Comparison of ENCODE assay signal across 8 cellular contexts in the genomic region with DNA sequence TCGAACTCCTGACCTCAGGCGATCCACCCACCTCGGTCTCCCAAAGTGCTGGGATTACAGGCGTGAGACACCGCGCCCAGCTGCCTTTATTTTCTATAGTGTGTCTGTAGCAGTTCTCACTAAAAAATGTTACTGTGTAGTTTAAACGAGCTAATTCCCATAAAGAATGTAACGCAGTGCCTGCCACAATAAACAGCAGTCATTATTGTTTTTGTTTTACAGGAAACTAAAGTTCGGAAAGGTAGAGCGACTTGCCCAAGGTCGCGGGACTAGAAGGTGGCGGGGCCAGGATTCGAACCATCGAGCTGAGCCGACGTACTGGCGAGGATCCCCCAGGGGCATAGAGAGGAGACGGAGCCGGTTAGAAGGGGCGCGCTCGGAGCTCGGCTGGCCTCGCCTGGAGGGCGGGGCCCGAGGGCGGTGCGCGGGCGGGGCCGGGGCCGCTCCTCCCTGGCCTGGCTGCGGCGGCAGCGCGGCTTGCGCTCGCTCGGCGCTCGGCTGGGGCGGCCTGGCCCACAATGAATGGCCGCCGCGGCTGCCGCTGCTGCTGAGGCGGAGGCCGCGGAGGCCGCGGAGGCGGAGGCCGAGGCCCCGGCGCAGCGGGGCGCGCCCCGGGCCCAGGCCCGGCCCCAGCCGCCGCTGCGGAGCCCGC. TPM values are rescaled to one million over a fixed set of nuclear protein-coding genes. Genes with fewer than 3 reads are reported as not detected.
DNase-seq lines count a peak whose midpoint lies in the region; ATAC-seq, FAIRE-seq and TF ChIP-seq lines count a peak whose summit lies in the region.

A gene (plus strand): TSS at position 493 of the 652 bp plus-strand sequence. CDS start 16,944 bp downstream, outside the sequence.

- DNase-seq in EL (peak; percentile 90), HCT116 (ENCODE audit: low read depth, low spot score) (peak; percentile 89), NCI-H1048 (lab: John Stamatoyannopoulos, UW) (peak; percentile 73), head of caudate nucleus (peak; percentile 75 to 97 (median 93)), pancreas (peak; percentile 85 to 96 (median 92)), thyroid gland (peak; percentile 87 to 90)
- peak; percentile 97 for DNase-seq in activated naive CD8-positive, alpha-beta T cell treated with anti-CD3 and anti-CD28 coated beads for 36 hours

- peak within 1 kb of the TSS; percentile 96 for H3K27ac Mint-ChIP-seq in activated naive CD8-positive, alpha-beta T cell treated with anti-CD3 and anti-CD28 coated beads for 36 hours

- no peaks in the 10 kb centered on the region for H3K27me3 ChIP-seq in HCT116 (ENCODE audit: insufficient read depth, low read length)
- no peaks in the 10 kb centered on the region for H3K27me3 ChIP-seq in SU-DHL-6 (ENCODE audit: low read length)
- H3K27me3 ChIP-seq in pancreas, result no peaks in the 10 kb centered on the region
- no peaks in the 10 kb centered on the region for H3K27me3 ChIP-seq in thyroid gland

- H3K4me1 Mint-ChIP-seq in activated naive CD8-positive, alpha-beta T cell treated with anti-CD3 and anti-CD28 coated beads for 36 hours, result peaks cover 48% of the 10 kb centered on the region

- no peak for TF ChIP-seq CTCF in HCT116 (IDR thresholded peaks at IDR 0.05 in 2 of 3, conservative IDR thresholded peaks at IDR 0.05 in 1 of 3; ENCODE audit: borderline replicate concordance in 1 of 3, insufficient read depth in 1 of 3, low read depth in 2 of 3, low read length in 2 of 3)
- TF ChIP-seq CTCF in SU-DHL-6 (IDR thresholded peaks at IDR 0.05; ENCODE audit: insufficient read depth, low read length, poor library complexity, severe bottlenecking), result no peak
- TF ChIP-seq CTCF in pancreas (IDR thresholded peaks at IDR 0.05), result no peak
- TF ChIP-seq CTCF in thyroid gland (IDR thresholded peaks at IDR 0.05), result no peak

- peaks cover 18% of the 10 kb centered on the region for H3K36me3 Mint-ChIP-seq in activated naive CD8-positive, alpha-beta T cell treated with anti-CD3 and anti-CD28 coated beads for 36 hours

- POLR2A ChIA-PET in HCT116 (lab: Charles Lee), result interaction anchor here (0.8 to 1.8 kb wide), 4 partner anchors 35 to 152 kb away, joined by 3 to 16 read pairs (median 5); no protein-coding TSS in a partner anchor

- no peak for FAIRE-seq in pancreas (lab: Jason Lieb, UNC)

- CTCF ChIA-PET in HCT116 (lab: Charles Lee), result interaction anchor here (1.0 to 2.2 kb wide), 7 partner anchors 17 to 153 kb away, joined by 3 to 9 read pairs (median 4); no protein-coding TSS in a partner anchor

- H3K27me3 Mint-ChIP-seq in activated naive CD8-positive, alpha-beta T cell treated with anti-CD3 and anti-CD28 coated beads for 36 hours, result no peaks in the 10 kb centered on the region

- H4K20me1 ChIP-seq in HCT116 (ENCODE audit: insufficient read depth) (peaks cover 21% of the 10 kb centered on the region; the same call in 1 of the 2 replicates), SU-DHL-6 (ENCODE audit: low read depth, low read length) (no peaks in the 10 kb centered on the region)

- TF ChIP-seq RAD21 in HCT116 (IDR thresholded peaks at IDR 0.05; ENCODE audit: low read depth), result no peak

- no TSS peak for BruUV-seq in HCT116 (replicated peaks; lab: Mats Ljungman, UMichigan)

- peak within 1 kb of the TSS; percentile 99 for H3K9ac ChIP-seq in HCT116 (ENCODE audit: low read length)
- peak within 1 kb of the TSS; percentile 91 for H3K9ac ChIP-seq in SU-DHL-6 (ENCODE audit: low read length)

- H3F3A ChIP-seq in SU-DHL-6 (ENCODE audit: insufficient read depth), result peaks cover 8% of the 10 kb centered on the region

- H3K4me3 ChIP-seq in HCT116 (replicated peaks in 1 of 2; ENCODE audit: low read depth in 1 of 2, low read length in 2 of 2), result peak within 1 kb of the TSS; percentile 97 to 98
- H3K4me3 ChIP-seq in SU-DHL-6 (ENCODE audit: insufficient read depth, low read length, poor library complexity, severe bottlenecking), result peak within 1 kb of the TSS; percentile 100
- H3K4me3 ChIP-seq in pancreas, result peak within 1 kb of the TSS; percentile 74 to 99 (median 98)
- peak within 1 kb of the TSS; percentile 70 to 97 (median 89) for H3K4me3 ChIP-seq in thyroid gland (replicated peaks in 1 of 3)

- RAD21 ChIA-PET in HCT116 (lab: Charles Lee; ENCODE audit: low non-redundant PET in 1 of 2, low total read pairs in 2 of 2, uncharacterized antibody in 2 of 2, unreplicated experiment in 2 of 2), result interaction anchor here in 1 of 2 experiments (0.7 to 0.8 kb wide), 2 partner anchors 28 to 150 kb away, joined by 3 to 6 read pairs; no protein-coding TSS in a partner anchor

- H3K79me2 ChIP-seq in HCT116 (ENCODE audit: insufficient read depth, low read length) (peaks cover 85% of the 10 kb centered on the region), SU-DHL-6 (ENCODE audit: insufficient read depth, low read length) (peaks cover 56% of the 10 kb centered on the region)

- TF ChIP-seq POLR2A in HCT116 (IDR thresholded peaks at IDR 0.05; ENCODE audit: borderline replicate concordance, extremely low read depth, insufficient read depth, insufficient read length), result no peak
- peak in 1 of 2 donors; percentile 62 for TF ChIP-seq POLR2A in thyroid gland (IDR thresholded peaks at IDR 0.05)

- H3K36me3 ChIP-seq in HCT116 (ENCODE audit: control insufficient read depth in 1 of 2, insufficient read depth in 2 of 2, low read length in 2 of 2), result peaks cover 10 to 36% of the 10 kb centered on the region in 2 experiments; a peak in 3 of 4 replicates
- 0 out of 2 replicates have a peak, but pooled peaks cover 2% of the 10 kb centered on the region for H3K36me3 ChIP-seq in SU-DHL-6 (ENCODE audit: low read length)
- H3K36me3 ChIP-seq in pancreas, result peaks cover 0 to 5% (median 0%) of the 10 kb centered on the region in 3 donors
- H3K36me3 ChIP-seq in thyroid gland, result peaks cover 6 to 7% of the 10 kb centered on the region in 2 donors

- peak within 1 kb of the TSS; percentile 100 for H3K27ac ChIP-seq in HCT116 (ENCODE audit: low read depth, low read length)
- peak within 1 kb of the TSS; percentile 79 for H3K27ac ChIP-seq in SU-DHL-6 (ENCODE audit: low read depth, low read length)
- peak within 1 kb of the TSS in 3 of 4 donors; percentile 48 to 68 (median 68) for H3K27ac ChIP-seq in pancreas
- H3K27ac ChIP-seq in thyroid gland, result peak within 1 kb of the TSS; percentile 38 to 74 (median 68)

- no peaks in the 10 kb centered on the region for H3K9me2 ChIP-seq in HCT116 (ENCODE audit: insufficient read depth)
- H3K9me2 ChIP-seq in SU-DHL-6 (replicated peaks; ENCODE audit: insufficient read depth, low read length), result no peaks in the 10 kb centered on the region

- intact Hi-C loops in HCT116 (cut with micrococcal nuclease), result loop anchor here (2.0 to 5.0 kb wide), 2 partner anchors 33 to 144 kb away; a partner anchor contains a TSS
- intact Hi-C loops in head of caudate nucleus (cut with DNase I), result loop anchor here (2.0 kb wide), 1 partner anchor 33 kb away; a partner anchor contains a TSS
- intact Hi-C loops in pancreas (cut with DNase I), result no loop called here
- intact Hi-C loops in thyroid gland (cut with DNase I), result no loop called here

- H3K4me2 ChIP-seq in HCT116 (ENCODE audit: low read length) (peak within 1 kb of the TSS; percentile 91), SU-DHL-6 (ENCODE audit: low read depth, low read length, poor library complexity, severe bottlenecking) (peak within 1 kb of the TSS; percentile 74)

- no peaks in the 10 kb centered on the region for H3K9me3 Mint-ChIP-seq in activated naive CD8-positive, alpha-beta T cell treated with anti-CD3 and anti-CD28 coated beads for 36 hours

- H2AFZ ChIP-seq in HCT116 (ENCODE audit: low read depth, low read length, poor library complexity, severe bottlenecking) (no peak within 1 kb of the TSS), SU-DHL-6 (ENCODE audit: low read depth, low read length, severe bottlenecking) (peak within 1 kb of the TSS; percentile 77)

- H3K4me1 ChIP-seq in HCT116 (ENCODE audit: control insufficient read depth in 1 of 2, insufficient read depth in 2 of 2, low read length in 2 of 2) (peaks cover 21 to 43% of the 10 kb centered on the region in 2 experiments; a peak in 3 of 4 replicates), pancreas (peaks cover 4 to 18% (median 4%) of the 10 kb centered on the region in 3 donors), thyroid gland (peaks cover 33% of the 10 kb centered on the region in 2 donors)

- peak within 1 kb of the TSS; percentile 97 for H3K4me3 Mint-ChIP-seq in activated naive CD8-positive, alpha-beta T cell treated with anti-CD3 and anti-CD28 coated beads for 36 hours

- 3 to 5% methylated on average over 44 to 65 of the region's 65 CpGs for WGBS in pancreas, 2 donors
- 4 to 9% methylated on average over 20 to 26 of the region's 65 CpGs for WGBS in thyroid gland, 2 donors

- H3K9me3 ChIP-seq in HCT116 (ENCODE audit: control insufficient read depth in 1 of 2, insufficient read depth in 1 of 2, low read depth in 1 of 2, low read length in 2 of 2), result no peaks in the 10 kb centered on the region
- no peaks in the 10 kb centered on the region for H3K9me3 ChIP-seq in SU-DHL-6 (ENCODE audit: insufficient read depth, low read length)
- no peaks in the 10 kb centered on the region for H3K9me3 ChIP-seq in pancreas
- no peaks in the 10 kb centered on the region for H3K9me3 ChIP-seq in thyroid gland

- ATAC-seq in HCT116 (peak; percentile 87), pancreas (peak; percentile 92 to 96 (median 95))

TF ChIP-seq in HCT116, 20 proteins besides CTCF, POLR2A, EP300 and RAD21 (continues in another document):
- no peak for TF ChIP-seq EZH2phosphoT487 (IDR thresholded peaks at IDR 0.05; ENCODE audit: borderline replicate concordance)
- TF ChIP-seq JUND (IDR thresholded peaks at IDR 0.05), result no peak
- TF ChIP-seq FOSL1 (IDR thresholded peaks at IDR 0.05; ENCODE audit: low read depth), result no peak
- TF ChIP-seq YY1 (IDR thresholded peaks at IDR 0.05; ENCODE audit: extremely low read depth, insufficient replicate concordance, low read depth, low read length), result peak; percentile 90
- no peak for TF ChIP-seq TCF7L2 (IDR thresholded peaks at IDR 0.05; ENCODE audit: borderline replicate concordance, extremely low read depth, insufficient read depth, insufficient read length)
- no peak for TF ChIP-seq EZH2 (IDR thresholded peaks at IDR 0.05)
- no peak for TF ChIP-seq ELF1 (IDR thresholded peaks at IDR 0.05; ENCODE audit: borderline replicate concordance, low read depth)
- TF ChIP-seq, protein P1, sequence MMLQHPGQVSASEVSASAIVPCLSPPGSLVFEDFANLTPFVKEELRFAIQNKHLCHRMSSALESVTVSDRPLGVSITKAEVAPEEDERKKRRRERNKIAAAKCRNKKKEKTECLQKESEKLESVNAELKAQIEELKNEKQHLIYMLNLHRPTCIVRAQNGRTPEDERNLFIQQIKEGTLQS (IDR thresholded peaks at IDR 0.05), result no peak
- TF ChIP-seq SP1 (IDR thresholded peaks at IDR 0.05; ENCODE audit: low read depth), result peak; percentile 75

RNA-seq across cellular contexts. Expression of the gene that starts here (rescaled TPM):
- total RNA-seq in HCT116 (2021; ENCODE audit: unreplicated experiment), result 181 TPM
- 101 and 119 TPM in 2 replicates for polyA plus RNA-seq in HCT116 (2012)
- 10 to 100 TPM; 81.2 to 83.8 TPM for total RNA-seq in activated naive CD8-positive, alpha-beta T cell treated with anti-CD3 and anti-CD28 coated beads for 36 hours
- total RNA-seq in pancreas, result 10 to 100 TPM in 5 of 6 donors, 1 to 10 TPM in 1; 9.8 to 25.3 (median 14.1) TPM
- polyA plus RNA-seq in pancreas, result 10 to 100 TPM in 1 of 2 donors, 1 to 10 TPM in 1; 7.0 to 19.8 TPM
- total RNA-seq in thyroid gland, result 10 to 100 TPM; 16.9 to 67.7 (median 43.0) TPM

Comparison
In these comparisons a context has a peak if more than half of its experiments do, and no peak if none do; other contexts are left out.
1. Peak in every context shown above with its lines: DNase-seq, ATAC-seq, H3K4me3 ChIP-seq and H3K27ac ChIP-seq.
2. intact Hi-C loops: an anchor here in HCT116 (2.0 to 5.0 kb wide) and head of caudate nucleus (2.0 kb wide); none called in pancreas and thyroid gland.